ENCODE assay signal across 16 cellular contexts in the genomic region with DNA sequence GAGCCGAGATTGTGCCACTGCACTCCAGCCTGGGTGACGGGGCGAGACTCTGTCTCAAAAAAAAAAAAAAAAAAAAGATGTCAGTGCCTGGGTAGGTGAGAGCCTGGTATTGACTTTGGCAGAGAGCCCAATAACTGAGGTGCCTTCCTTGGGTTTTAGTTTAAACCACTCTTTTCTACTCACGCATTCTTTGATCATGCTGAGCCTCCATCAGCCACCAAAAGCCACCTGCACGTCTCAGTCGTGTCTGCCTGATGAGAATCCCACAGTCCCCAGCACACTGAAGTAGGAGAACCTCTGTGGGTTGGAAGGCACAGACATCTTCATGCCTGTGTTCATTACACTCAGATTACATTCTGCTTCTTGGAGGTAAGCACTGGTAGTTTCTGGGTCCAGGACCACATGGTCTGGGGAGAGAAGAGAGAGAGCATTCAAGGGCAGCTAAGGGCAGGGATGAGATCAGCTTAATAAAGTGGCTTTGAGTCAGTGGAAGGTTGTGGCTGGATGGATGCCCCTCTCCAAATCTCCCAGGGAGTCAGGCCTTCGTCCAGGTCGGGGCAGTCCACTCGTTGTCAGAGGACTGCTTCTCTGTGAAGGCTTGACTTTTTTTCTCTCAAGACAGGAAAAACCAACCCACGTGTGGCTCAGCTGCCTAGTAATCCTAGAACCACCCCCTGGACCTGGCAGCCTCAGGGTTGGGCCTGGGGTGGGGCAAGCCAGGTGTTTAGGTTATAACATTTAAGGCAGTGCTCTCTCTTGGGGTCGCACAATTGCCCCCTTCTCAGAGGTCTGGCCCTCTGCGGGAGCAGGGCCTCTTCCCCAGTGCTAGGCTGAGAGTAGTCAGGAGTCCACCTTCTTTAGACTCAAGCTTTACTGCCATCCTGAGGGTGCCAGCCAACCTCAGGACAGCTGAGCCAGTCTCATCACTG. TPM values are rescaled to one million over a fixed set of nuclear protein-coding genes. Genes with fewer than 3 reads are reported as not detected.
DNase-seq lines count a peak whose midpoint lies in the region; ATAC-seq and TF ChIP-seq lines count a peak whose summit lies in the region.
"Had no signal": no experiment of that assay in that cellular context is flagged by ENCODE, and none has a peak within 500 bp of the region (broad histone marks: within the 10 kb centered on the region; RNA-seq: fewer than 3 reads in every experiment).

No MANE protein-coding gene starts in this region.

- H3K4me2 ChIP-seq in trophoblast cell (ENCODE audit: low read length), result no peak overlapping the region
- H3K4me2 ChIP-seq in smooth muscle cell, result no peak overlapping the region
- H3K4me2 ChIP-seq: GM23338 had no signal

- no peak overlapping the region for H4K12ac ChIP-seq in trophoblast cell (ENCODE audit: low read depth, low read length)

- H4K8ac ChIP-seq in trophoblast cell (ENCODE audit: low read depth, low read length), result no peak overlapping the region

- H3K9me3 ChIP-seq in trophoblast cell (ENCODE audit: insufficient read depth, low read depth, low read length) (no peaks in the 10 kb centered on the region), smooth muscle cell (replicated peaks; ENCODE audit: low read depth) (no peaks in the 10 kb centered on the region)
- H3K9me3 ChIP-seq: adrenal gland, gastroesophageal sphincter, SJSA1 had no signal

- H2AK5ac ChIP-seq in trophoblast cell (ENCODE audit: low read length), result no peak overlapping the region

- TF ChIP-seq CTCF in astrocyte of the spinal cord (IDR thresholded peaks at IDR 0.05; ENCODE audit: low read depth, low read length) (no peak), smooth muscle cell (IDR thresholded peaks at IDR 0.05; ENCODE audit: borderline replicate concordance, insufficient read depth, poor library complexity, severe bottlenecking) (no peak)

- H3K79me1 ChIP-seq in trophoblast cell (ENCODE audit: low read length), result no peaks in the 10 kb centered on the region

- no peak overlapping the region for H4K91ac ChIP-seq in trophoblast cell (ENCODE audit: low read depth, low read length)

- H3K27me3 ChIP-seq in trophoblast cell (ENCODE audit: insufficient read depth, low read length) (no peaks in the 10 kb centered on the region), smooth muscle cell (ENCODE audit: low read depth) (no peaks in the 10 kb centered on the region)
- H3K27me3 ChIP-seq: adrenal gland, gastroesophageal sphincter, SJSA1 had no signal

- ATAC-seq in GM18873 (IDR thresholded peaks at IDR 0.05; ENCODE audit: low FRiP score, unreplicated experiment), result no peak
- ATAC-seq: gastroesophageal sphincter, GM23338 had no signal

- H3K4ac ChIP-seq in trophoblast cell (ENCODE audit: low read depth, low read length), result no peak overlapping the region

- no peaks in the 10 kb centered on the region for H4K20me1 ChIP-seq in smooth muscle cell (ENCODE audit: low read depth)

- H3K18ac ChIP-seq in trophoblast cell (ENCODE audit: low read length), result no peak overlapping the region

- H2BK5ac ChIP-seq in trophoblast cell (ENCODE audit: low read depth, low read length, poor library complexity), result no peak overlapping the region

- no peak overlapping the region for H2BK120ac ChIP-seq in trophoblast cell (ENCODE audit: insufficient read depth, low read length, poor library complexity)

- H3K4me1 ChIP-seq in trophoblast cell (ENCODE audit: control insufficient read depth in 1 of 2, insufficient read depth in 2 of 2, low read length in 2 of 2) (no peaks in the 10 kb centered on the region), smooth muscle cell (ENCODE audit: low read depth) (no peaks in the 10 kb centered on the region)
- H3K4me1 ChIP-seq: adrenal gland, gastroesophageal sphincter had no signal

- DNase-seq in NCI-H146 (lab: John Stamatoyannopoulos, UW) (peak; percentile 2), NCI-H146 treated with DMSO at 0.1 percent for 48 hours (lab: John Stamatoyannopoulos, UW; ENCODE audit: unreplicated experiment) (no peak), M059J (ENCODE audit: low read depth) (peak; percentile 51), astrocyte of the spinal cord (ENCODE audit: low read depth, low spot score) (peak; percentile 6), trophoblast cell (no peak), nucleus accumbens (lab: John Stamatoyannopoulos, UW) (no peak), smooth muscle cell (lab: John Stamatoyannopoulos, UW; ENCODE audit: unreplicated experiment) (no peak)
- DNase-seq: activated B cell treated with CpG ODN at 0.5 μM for 24 hours, adrenal gland, DMS153, natural killer cell had no signal

- H3K27ac ChIP-seq in trophoblast cell (ENCODE audit: low read depth, low read length) (no peak overlapping the region), smooth muscle cell (ENCODE audit: low read depth) (no peak overlapping the region)
- H3K27ac ChIP-seq: adrenal gland, gastroesophageal sphincter, HL-60, SJSA1 had no signal

- H2BK12ac ChIP-seq in trophoblast cell (ENCODE audit: low read length), result no peak overlapping the region

- H3K9ac ChIP-seq in trophoblast cell (ENCODE audit: low read length) (no peak overlapping the region), smooth muscle cell (ENCODE audit: low read depth) (no peak overlapping the region)

- no peak overlapping the region for H3K23ac ChIP-seq in trophoblast cell (ENCODE audit: low read length)

- H3K14ac ChIP-seq in trophoblast cell (ENCODE audit: low read length), result no peak overlapping the region

- H3K79me2 ChIP-seq in trophoblast cell (ENCODE audit: control insufficient read depth, insufficient read depth, low read length, poor library complexity) (no peaks in the 10 kb centered on the region), smooth muscle cell (ENCODE audit: low read depth) (no peaks in the 10 kb centered on the region)

- WGBS in trophoblast cell (ENCODE audit: extremely low coverage, insufficient coverage, insufficient read length), result no CpG with 5 or more reads among the region's 12 CpGs
- WGBS in smooth muscle cell (ENCODE audit: low lambda C conversion rate), result 85% methylated on average over 12 of the region's 12 CpGs

- in situ Hi-C loops in astrocyte of the spinal cord (cut with HindIII; ENCODE audit: low sequenced_read_pairs), result no loop called here

- no peaks in the 10 kb centered on the region for H3K36me3 ChIP-seq in trophoblast cell (ENCODE audit: control insufficient read depth in 1 of 2, insufficient read depth in 2 of 2, low read length in 2 of 2)
- H3K36me3 ChIP-seq in smooth muscle cell (ENCODE audit: low read depth), result no peaks in the 10 kb centered on the region
- H3K36me3 ChIP-seq: adrenal gland, gastroesophageal sphincter, SJSA1 had no signal

- peaks cover 5% of the 10 kb centered on the region for H3F3A ChIP-seq in smooth muscle cell (ENCODE audit: low read depth)

- H3K4me3 ChIP-seq in astrocyte of the spinal cord (ENCODE audit: low read depth, low read length), result no peak overlapping the region
- H3K4me3 ChIP-seq in trophoblast cell (ENCODE audit: low read depth, low read length), result peak overlapping the region; percentile 10
- no peak overlapping the region for H3K4me3 ChIP-seq in smooth muscle cell
- H3K4me3 ChIP-seq: adrenal gland, gastroesophageal sphincter, GM23338, SJSA1 had no signal

- H2AFZ ChIP-seq in trophoblast cell (ENCODE audit: insufficient read depth, low read length, poor library complexity) (no peak overlapping the region), smooth muscle cell (ENCODE audit: low read depth) (no peak overlapping the region)
- H2AFZ ChIP-seq: GM23338 had no signal

RNA-seq across cellular contexts. Expression of gene MAX, which starts 32.6 kb away (rescaled TPM):
- 47.1 and 50.4 TPM in 2 replicates for total RNA-seq in M059J (2014; rRNA removed; shearing (Covaris generic))
- 56.8 and 61.8 TPM in 2 replicates for polyA plus RNA-seq in trophoblast cell (2013)
- 32.9 and 37.5 TPM in 2 replicates for total RNA-seq in smooth muscle cell
- 30.1 and 33.5 TPM in 2 replicates for polyA plus RNA-seq in smooth muscle cell

Comparison
In these comparisons a context has a peak if more than half of its experiments do, and no peak if none do; other contexts are left out.
1. DNase-seq: peak in NCI-H146 (single experiment), M059J (single experiment) and astrocyte of the spinal cord (single experiment); none in NCI-H146 treated with DMSO at 0.1 percent for 48 hours (single experiment), trophoblast cell (0 of 2), nucleus accumbens (0 of 56) and smooth muscle cell (single experiment).